Comparison of ENCODE assay signal across 8 cellular contexts in the genomic region with DNA sequence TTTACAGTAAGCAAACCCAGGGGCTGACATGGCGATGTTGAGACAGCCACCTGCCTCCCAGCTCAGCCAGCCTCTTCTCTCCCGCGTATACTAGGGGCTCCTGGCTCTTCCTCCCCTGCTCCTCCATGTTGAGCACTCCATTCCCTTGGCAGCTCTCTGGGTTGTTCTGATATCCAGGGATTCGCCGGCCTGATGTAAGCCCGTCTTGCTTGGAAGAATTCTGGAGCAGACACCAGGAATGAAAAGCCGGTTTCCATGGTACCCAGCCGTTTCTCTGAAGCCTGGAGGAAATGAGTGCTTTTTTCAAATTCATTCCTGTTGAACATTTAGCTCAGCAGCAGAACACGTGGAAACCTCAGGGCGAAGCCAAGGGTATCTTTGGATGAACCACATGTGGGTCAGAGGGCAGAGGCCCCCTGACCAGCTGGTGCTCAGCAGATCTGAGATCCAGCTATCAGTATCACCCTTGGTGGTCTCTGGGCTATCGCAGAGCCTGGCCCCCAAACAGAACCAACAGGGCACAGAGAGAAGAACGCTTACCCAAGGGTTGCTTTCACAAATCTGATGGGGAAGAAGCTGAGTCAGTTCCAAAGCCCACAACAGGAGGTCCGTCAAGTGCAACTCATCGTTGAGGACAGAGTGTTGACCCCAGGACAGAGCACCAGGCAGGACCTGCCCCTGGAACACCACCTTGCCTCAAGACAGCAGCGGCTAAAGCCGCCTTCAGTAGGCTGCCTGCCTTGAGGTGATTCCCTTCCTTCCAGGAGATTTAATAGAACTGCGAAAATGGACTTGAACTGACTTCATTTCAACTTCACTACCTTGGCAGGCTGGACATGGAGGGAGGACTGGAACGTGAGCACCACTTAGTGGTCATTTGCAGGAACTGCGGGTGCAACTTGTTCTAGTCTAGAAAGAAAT.
A peak's percentile ranks its signal among the peaks of the same experiment; 100 is the strongest.
DNase-seq lines count a peak whose midpoint lies in the region; ATAC-seq, FAIRE-seq and TF ChIP-seq lines count a peak whose summit lies in the region.

No MANE protein-coding gene starts in this region.

- H3K9me3 Mint-ChIP-seq in CD4-positive, alpha-beta memory T cell = no peaks in the 10 kb centered on the region

- ATAC-seq in GM21390 (IDR thresholded peaks at IDR 0.05; ENCODE audit: unreplicated experiment) = peak; percentile 43
- ATAC-seq in K562 = peak; percentile 81
- ATAC-seq in GM19324 (IDR thresholded peaks at IDR 0.05; ENCODE audit: low FRiP score, unreplicated experiment) = no peak

- H3K36me3 ChIP-seq in CD4-positive, alpha-beta memory T cell (ENCODE audit: insufficient read depth, low read length) = no peaks in the 10 kb centered on the region
- no peaks in the 10 kb centered on the region for H3K36me3 ChIP-seq in K562 (ENCODE audit: control insufficient read depth, insufficient read depth, low read length)
- no peaks in the 10 kb centered on the region for H3K36me3 ChIP-seq in small intestine (ENCODE audit: control insufficient read depth in 2 of 2, insufficient read depth in 2 of 2, low read length in 2 of 2)

- no peak overlapping the region for H3K27ac ChIP-seq in CD4-positive, alpha-beta memory T cell (ENCODE audit: low read depth, low read length)
- H3K27ac ChIP-seq in K562 (ENCODE audit: extremely low read depth, low read depth, low read length) (no peak overlapping the region), small intestine (ENCODE audit: low read depth in 1 of 2, low read length in 1 of 2) (no peak overlapping the region)

- no peaks in the 10 kb centered on the region for H3K27me3 ChIP-seq in CD4-positive, alpha-beta memory T cell (ENCODE audit: insufficient read depth, low read length)
- H3K27me3 ChIP-seq in K562 (ENCODE audit: control insufficient read depth in 2 of 2, insufficient read depth in 2 of 2, low read length in 2 of 2) (peaks cover 0 to 3% of the 10 kb centered on the region in 2 experiments; a peak in 1 of 5 replicates), small intestine (ENCODE audit: control insufficient read depth in 2 of 2, insufficient read depth in 2 of 2, low read length in 2 of 2) (no peaks in the 10 kb centered on the region)

- TF ChIP-seq POLR2A in K562 (conservative IDR thresholded peaks at IDR 0.05) = no peak

- H4K20me1 ChIP-seq in K562 (replicated peaks; ENCODE audit: control insufficient read depth, insufficient read depth, low read length) = no peaks in the 10 kb centered on the region

- no peak overlapping the region for H3K9ac ChIP-seq in K562 (ENCODE audit: insufficient read depth in 1 of 2, low read depth in 2 of 2, low read length in 2 of 2)

- H3K4me3 Mint-ChIP-seq in CD4-positive, alpha-beta memory T cell = no peak overlapping the region

- no peaks in the 10 kb centered on the region for H3K9me1 ChIP-seq in K562 (ENCODE audit: control insufficient read depth, insufficient read depth, low read length)

- POLR2A ChIA-PET in CD4-positive, alpha-beta memory T cell (lab: Charles Lee; ENCODE audit: partially characterized antibody) = no interaction called here
- POLR2A ChIA-PET in K562 (lab: Yijun Ruan, JAX) = interaction anchor here (1.2 kb wide), 1 partner anchor 43 kb away, joined by 3 read pairs; no protein-coding TSS in a partner anchor

- H3K9me3 ChIP-seq in CD4-positive, alpha-beta memory T cell (ENCODE audit: control insufficient read depth in 1 of 2, low read length in 2 of 2) = no peaks in the 10 kb centered on the region
- no peaks in the 10 kb centered on the region for H3K9me3 ChIP-seq in K562 (replicated peaks; ENCODE audit: control insufficient read depth, insufficient read depth, low read depth, low read length)
- no peaks in the 10 kb centered on the region for H3K9me3 ChIP-seq in small intestine (ENCODE audit: control insufficient read depth, low read depth)

- no peak for TF ChIP-seq EP300 in K562 (IDR thresholded peaks at IDR 0.05; ENCODE audit: low read length)

- no peak overlapping the region for H3K4me3 ChIP-seq in CD4-positive, alpha-beta memory T cell (ENCODE audit: low read length in 2 of 2)
- H3K4me3 ChIP-seq in K562 = no peak overlapping the region
- no peak overlapping the region for H3K4me3 ChIP-seq in small intestine (ENCODE audit: low read depth in 1 of 2, low read length in 2 of 2)

- H3K79me2 ChIP-seq in K562 (ENCODE audit: control insufficient read depth, insufficient read depth, low read length) = no peaks in the 10 kb centered on the region

- no TSS peak for BruUV-seq in K562 (replicated peaks; lab: Mats Ljungman, UMichigan)

- CTCF ChIA-PET in CD4-positive, alpha-beta memory T cell (lab: Charles Lee; ENCODE audit: partially characterized antibody) = interaction anchor here (0.7 to 1.7 kb wide), 7 partner anchors 10 to 1250 kb away, joined by 3 to 6 read pairs (median 3); no protein-coding TSS in a partner anchor
- CTCF ChIA-PET in K562 (lab: Yijun Ruan, JAX; ENCODE audit: low intra/inter-chr PET ratio) = interaction anchor here (0.9 kb wide), 1 partner anchor 456 kb away, joined by 4 read pairs; no protein-coding TSS in a partner anchor

- intact Hi-C loops in CD4-positive, alpha-beta memory T cell (cut with micrococcal nuclease) = loop anchor here (5.0 kb wide), 1 partner anchor 455 kb away; no protein-coding TSS in a partner anchor
- intact Hi-C loops in K562 (cut with micrococcal nuclease) = loop anchor here (2.0 kb wide), 2 partner anchors 33 to 455 kb away; no protein-coding TSS in a partner anchor

- FAIRE-seq in K562 (lab: Jason Lieb, UNC) = peak; percentile 86
- no peak for FAIRE-seq in small intestine (lab: Jason Lieb, UNC)

- peak; percentile 66 to 85 (median 82) for TF ChIP-seq CTCF in K562 (IDR thresholded peaks at IDR 0.05 in 2 of 3, conservative IDR thresholded peaks at IDR 0.05 in 1 of 3; ENCODE audit: insufficient read depth in 2 of 3, low read depth in 1 of 3, low read length in 3 of 3)

- no peaks in the 10 kb centered on the region for H3K36me3 Mint-ChIP-seq in CD4-positive, alpha-beta memory T cell

- no peak overlapping the region for H2AFZ ChIP-seq in K562 (ENCODE audit: low read depth, low read length)

- WGBS in K562 (ENCODE audit: insufficient coverage, low coverage, missing lambda C conversion rate) = 7% methylated on average over 16 of the region's 19 CpGs
- WGBS in small intestine, 3 donors = 46 to 58% (median 57%) methylated on average over 19 of the region's 19 CpGs

- H3K27ac Mint-ChIP-seq in CD4-positive, alpha-beta memory T cell = no peak overlapping the region

- H3K27me3 Mint-ChIP-seq in CD4-positive, alpha-beta memory T cell = peaks cover 15 to 28% of the 10 kb centered on the region in 2 donors

- in situ Hi-C loops in K562 (cut with MboI) = loop anchor here (10.0 kb wide), 1 partner anchor 457 kb away; no protein-coding TSS in a partner anchor

- H3K4me1 ChIP-seq in CD4-positive, alpha-beta memory T cell (ENCODE audit: insufficient read depth, low read length) = no peaks in the 10 kb centered on the region
- H3K4me1 ChIP-seq in K562 (replicated peaks in 1 of 2; ENCODE audit: control insufficient read depth in 2 of 2, insufficient read depth in 2 of 2, low read length in 2 of 2) (no peaks in the 10 kb centered on the region; a peak in 1 of 5 replicates), small intestine (ENCODE audit: control insufficient read depth in 2 of 2, insufficient read depth in 1 of 2, low read depth in 1 of 2, low read length in 1 of 2) (no peaks in the 10 kb centered on the region)

- peak in 4 of 5 donors; percentile 18 to 33 (median 25) for DNase-seq in CD4-positive, alpha-beta memory T cell
- peak; percentile 44 to 86 (median 69) for DNase-seq in NCI-H1417 (lab: John Stamatoyannopoulos, UW)
- DNase-seq in SKM-1 (lab: John Stamatoyannopoulos, UW; ENCODE audit: unreplicated experiment) = peak; percentile 13
- DNase-seq in K562 (ENCODE audit: extremely low read depth in 1 of 4, low spot score in 3 of 4) = peak; percentile 37 to 62 (median 58)
- peak; percentile 66 for DNase-seq in iPS-NIHi7 (ENCODE audit: extremely low spot score)
- peak; percentile 66 for DNase-seq in small intestine

- peaks cover 0 to 1% (median 0%) of the 10 kb centered on the region in 4 donors for H3K4me1 Mint-ChIP-seq in CD4-positive, alpha-beta memory T cell

- no peak overlapping the region for H3K4me2 ChIP-seq in K562 (ENCODE audit: insufficient read depth, low read length)

- TF ChIP-seq RAD21 in K562 (CRISPR knock-in tag; conservative IDR thresholded peaks at IDR 0.05 in 1 of 2, IDR thresholded peaks at IDR 0.05 in 1 of 2) = peak; percentile 65 to 77

TF ChIP-seq in K562, 482 proteins besides CTCF, POLR2A, EP300 and RAD21:
- TF ChIP-seq SMC3 (conservative IDR thresholded peaks at IDR 0.05; ENCODE audit: insufficient read depth, low read depth, low read length) = peak; percentile 51
- peak; percentile 39; the same call in 1 of the 2 replicates for TF ChIP-seq STAG1 (CRISPR knock-in tag; IDR thresholded peaks at IDR 0.05; ENCODE audit: borderline replicate concordance)
- TF ChIP-seq HCFC1 (IDR thresholded peaks at IDR 0.05; ENCODE audit: low read depth, low read length) = no peak
- TF ChIP-seq, protein P1, sequence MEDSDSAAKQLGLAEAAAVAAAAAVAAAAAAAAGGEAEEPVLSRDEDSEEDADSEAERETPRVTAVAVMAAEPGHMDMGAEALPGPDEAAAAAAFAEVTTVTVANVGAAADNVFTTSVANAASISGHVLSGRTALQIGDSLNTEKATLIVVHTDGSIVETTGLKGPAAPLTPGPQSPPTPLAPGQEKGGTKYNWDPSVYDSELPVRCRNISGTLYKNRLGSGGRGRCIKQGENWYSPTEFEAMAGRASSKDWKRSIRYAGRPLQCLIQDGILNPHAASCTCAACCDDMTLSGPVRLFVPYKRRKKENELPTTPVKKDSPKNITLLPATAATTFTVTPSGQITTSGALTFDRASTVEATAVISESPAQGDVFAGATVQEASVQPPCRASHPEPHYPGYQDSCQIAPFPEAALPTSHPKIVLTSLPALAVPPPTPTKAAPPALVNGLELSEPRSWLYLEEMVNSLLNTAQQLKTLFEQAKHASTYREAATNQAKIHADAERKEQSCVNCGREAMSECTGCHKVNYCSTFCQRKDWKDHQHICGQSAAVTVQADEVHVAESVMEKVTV (CRISPR knock-in tag; IDR thresholded peaks at IDR 0.05) = 0 out of 2 replicates have a peak, but pooled peaks have one; percentile 22
TF ChIP-seq in K562: peak in this region for 3.

Comparison
In these comparisons a context has a peak if more than half of its experiments do, and no peak if none do; other contexts are left out.
1. DNase-seq: peak in every context shown above with its lines; median percentile 69 in NCI-H1417; 66 in iPS-NIHi7; 66 in small intestine; 58 in K562; 25 in CD4-positive, alpha-beta memory T cell; 13 in SKM-1.